12 cellular contexts compared by ENCODE assay signal in the genomic region with DNA sequence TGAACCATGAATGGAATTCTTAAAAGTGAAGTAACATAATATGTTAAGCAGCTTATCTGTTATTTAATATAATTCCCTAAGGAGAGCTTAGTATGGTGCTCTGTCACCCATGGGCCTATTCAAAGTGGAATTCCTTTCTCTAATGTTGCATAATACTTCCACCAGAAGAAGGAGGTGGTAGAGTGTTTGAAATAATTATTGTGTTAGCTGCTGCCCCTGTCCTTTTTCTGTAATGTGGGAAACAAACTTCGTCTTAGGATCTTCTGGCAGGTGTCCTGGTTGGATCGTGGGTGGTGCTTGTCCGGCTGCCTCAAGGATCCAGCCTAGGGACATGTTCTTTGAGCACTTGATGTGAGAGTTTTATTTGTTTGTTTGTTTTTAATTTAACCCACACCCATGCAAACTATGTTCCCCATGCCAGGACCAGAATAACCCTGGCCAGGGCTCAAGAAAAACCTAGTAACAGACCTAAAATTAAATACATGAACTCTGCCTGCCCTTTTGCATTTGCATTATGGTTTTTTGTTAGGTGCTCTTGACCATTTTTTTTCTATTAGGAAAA. TPM values are rescaled to one million over a fixed set of nuclear protein-coding genes. Genes with fewer than 3 reads are reported as not detected.
DNase-seq lines count a peak whose midpoint lies in the region; ATAC-seq and TF ChIP-seq lines count a peak whose summit lies in the region.
"Had no signal": no experiment of that assay in that cellular context is flagged by ENCODE, and none has a peak within 500 bp of the region (broad histone marks: within the 10 kb centered on the region; RNA-seq: fewer than 3 reads in every experiment).

No MANE protein-coding gene starts in this region.

- peaks cover 32% of the 10 kb centered on the region for H3F3A ChIP-seq in PC-9 (ENCODE audit: insufficient read depth, low read depth)

- H3K4me1 ChIP-seq in PC-9 (replicated peaks; ENCODE audit: insufficient read depth), result peaks cover 69% of the 10 kb centered on the region
- peaks cover 0 to 68% (median 58%) of the 10 kb centered on the region in 4 donors for H3K4me1 ChIP-seq in sigmoid colon

- TF ChIP-seq POLR2A in sigmoid colon (IDR thresholded peaks at IDR 0.05), result no peak

- ATAC-seq in GM19035 (IDR thresholded peaks at IDR 0.05; ENCODE audit: unreplicated experiment), result no peak
- no peak for ATAC-seq in HG02642 (IDR thresholded peaks at IDR 0.05; ENCODE audit: poor library complexity, unreplicated experiment)
- ATAC-seq: stimulated activated naive CD8-positive, alpha-beta T cell treated with anti-CD3 and anti-CD28 coated beads, Interleukin-15, Interleukin-2, amounts not matched to agents 100 U/mL and 50 U/mL, for 24 hours had no signal

- POLR2A ChIA-PET in PC-9 (lab: Charles Lee; ENCODE audit: unreplicated experiment), result interaction anchor here (0.6 to 0.8 kb wide), 6 partner anchors 18 to 60 kb away, joined by 4 to 8 read pairs (median 6); a partner anchor contains a TSS

- no peaks in the 10 kb centered on the region for H3K9me2 ChIP-seq in PC-9 (ENCODE audit: insufficient read depth)

- TF ChIP-seq EP300 in sigmoid colon (IDR thresholded peaks at IDR 0.05), result no peak

- no peaks in the 10 kb centered on the region; the same call in 1 of the 2 replicates for H3K9me3 ChIP-seq in PC-9 (ENCODE audit: insufficient read depth, low read depth)
- no peaks in the 10 kb centered on the region for H3K9me3 ChIP-seq in sigmoid colon

- H3K4me3 Mint-ChIP-seq in glutamatergic neuron (ENCODE audit: unreplicated experiment), result no peak overlapping the region
- H3K4me3 Mint-ChIP-seq: activated B cell treated with CpG ODN at 0.5 μM for 24 hours had no signal

- H3K36me3 Mint-ChIP-seq in glutamatergic neuron (ENCODE audit: unreplicated experiment), result no peaks in the 10 kb centered on the region

- TF ChIP-seq CTCF in PC-9 (conservative IDR thresholded peaks at IDR 0.05) (no peak), foreskin fibroblast (IDR thresholded peaks at IDR 0.05; ENCODE audit: low read depth, low read length) (no peak), sigmoid colon (IDR thresholded peaks at IDR 0.05) (no peak), glutamatergic neuron (IDR thresholded peaks at IDR 0.05; ENCODE audit: partially characterized antibody, unreplicated experiment) (no peak)

- no peak overlapping the region for H3K4me3 ChIP-seq in PC-9
- H3K4me3 ChIP-seq in foreskin fibroblast (ENCODE audit: low read depth in 1 of 2, low read length in 2 of 2), result no peak overlapping the region
- H3K4me3 ChIP-seq in sigmoid colon, result no peak overlapping the region

- no peak overlapping the region for H2AFZ ChIP-seq in PC-9

- H3K27me3 Mint-ChIP-seq in glutamatergic neuron (ENCODE audit: unreplicated experiment), result no peaks in the 10 kb centered on the region
- H3K27me3 Mint-ChIP-seq: activated B cell treated with CpG ODN at 0.5 μM for 24 hours had no signal

- H3K27me3 ChIP-seq in PC-9 (ENCODE audit: insufficient read depth, low read depth), result no peaks in the 10 kb centered on the region
- H3K27me3 ChIP-seq in sigmoid colon, result no peaks in the 10 kb centered on the region

- H3K4me2 ChIP-seq in PC-9, result peak overlapping the region; percentile 34

- H3K9me3 Mint-ChIP-seq in glutamatergic neuron (ENCODE audit: unreplicated experiment), result no peaks in the 10 kb centered on the region
- H3K9me3 Mint-ChIP-seq: activated B cell treated with CpG ODN at 0.5 μM for 24 hours had no signal

- H3K27ac ChIP-seq in PC-9, result peak overlapping the region; percentile 81
- peak overlapping the region; percentile 64 to 78 (median 70) for H3K27ac ChIP-seq in sigmoid colon

- peaks cover 3% of the 10 kb centered on the region for H3K4me1 Mint-ChIP-seq in glutamatergic neuron (ENCODE audit: low read depth, unreplicated experiment)

- BruUV-seq in PC-9 (replicated peaks; lab: Mats Ljungman, UMichigan), result no TSS peak

- CTCF ChIA-PET in PC-9 (lab: Charles Lee), result interaction anchor here (0.6 kb wide), 2 partner anchors 15 to 182 kb away, joined by 3 to 6 read pairs; no protein-coding TSS in a partner anchor

- 17 to 62% methylated on average over 3 of the region's 3 CpGs for WGBS in sigmoid colon, 2 donors

- DNase-seq in GM03348 (ENCODE audit: low spot score) (peak; percentile 75), PC-9 (peak; percentile 67 to 96), foreskin fibroblast (peak; percentile 25 to 67), sigmoid colon (peak; percentile 77), glutamatergic neuron (no peak), iPS-NIHi7 (ENCODE audit: extremely low spot score) (no peak)
- DNase-seq: activated B cell treated with CpG ODN at 0.5 μM for 24 hours; amniotic stem cell; small intestine; stimulated activated naive CD8-positive, alpha-beta T cell treated with anti-CD3 and anti-CD28 coated beads, Interleukin-15, Interleukin-2, amounts not matched to agents 100 U/mL and 50 U/mL, for 24 hours had no signal

- H3K27ac Mint-ChIP-seq in glutamatergic neuron (ENCODE audit: unreplicated experiment), result no peak overlapping the region
- H3K27ac Mint-ChIP-seq: activated B cell treated with CpG ODN at 0.5 μM for 24 hours had no signal

- H3K36me3 ChIP-seq in PC-9 (ENCODE audit: low read depth), result no peaks in the 10 kb centered on the region
- no peaks in the 10 kb centered on the region for H3K36me3 ChIP-seq in sigmoid colon

- peaks cover 97% of the 10 kb centered on the region for H3K79me2 ChIP-seq in PC-9 (ENCODE audit: low read depth)

- intact Hi-C loops in PC-9 (cut with micrococcal nuclease; ENCODE audit: unreplicated experiment) (loop anchor here (1.0 to 5.0 kb wide), 5 partner anchors 14 to 64 kb away; a partner anchor contains a TSS), sigmoid colon (cut with DNase I) (loop anchor here (10.0 kb wide), 1 partner anchor 60 kb away; no protein-coding TSS in a partner anchor)

- H4K20me1 ChIP-seq in PC-9 (ENCODE audit: insufficient read depth), result no peaks in the 10 kb centered on the region

RNA-seq across cellular contexts. Expression of a gene that starts 46.1 kb away (rescaled TPM):
- total RNA-seq in PC-9 (2021) (64.4 and 79.3 TPM in 2 replicates), sigmoid colon (10 to 100 TPM; 16.9 to 33.0 (median 22.3) TPM), glutamatergic neuron (ENCODE audit: unreplicated experiment) (55.3 TPM)
- polyA plus RNA-seq in sigmoid colon, result 10 to 100 TPM; 10.6 to 12.2 (median 11.4) TPM

RNA-seq across cellular contexts. Expression of a gene that starts 60.0 kb away (rescaled TPM):
- total RNA-seq in PC-9 (2021), result 97.0 and 97.1 TPM in 2 replicates
- 10 to 100 TPM; 15.1 to 40.7 (median 24.6) TPM for total RNA-seq in sigmoid colon
- polyA plus RNA-seq in sigmoid colon, result 10 to 100 TPM in 2 of 3 donors, 1 to 10 TPM in 1; 6.2 to 20.3 (median 13.8) TPM
- 65.9 TPM for total RNA-seq in glutamatergic neuron (ENCODE audit: unreplicated experiment)

Comparison
In these comparisons a context has a peak if more than half of its experiments do, and no peak if none do; other contexts are left out.
1. DNase-seq: peak in GM03348 (single experiment), PC-9 (2 of 2), foreskin fibroblast (2 of 2) and sigmoid colon (single experiment); none in glutamatergic neuron (single experiment) and iPS-NIHi7 (single experiment).